ENCODE assay signal across 3 cellular contexts in the genomic region with DNA sequence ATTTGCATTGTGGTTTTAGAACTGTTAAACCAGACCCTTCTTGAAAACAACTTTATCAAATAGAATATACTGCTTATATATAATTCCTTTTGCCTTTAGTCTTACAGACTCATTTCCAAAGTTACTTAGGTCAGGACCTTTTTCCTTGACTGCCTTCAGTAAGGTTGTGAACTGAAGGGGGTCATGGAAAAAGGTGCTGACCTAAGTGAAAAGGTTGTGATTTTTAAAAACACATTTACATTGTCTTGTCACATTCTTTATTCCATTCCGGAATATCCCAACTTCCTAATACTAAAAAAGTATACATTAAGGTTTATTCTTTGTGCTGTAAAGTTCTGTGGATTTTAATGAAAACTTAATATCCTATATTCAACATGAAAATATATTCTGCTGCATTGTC.
A peak's percentile ranks its signal among the peaks of the same experiment; 100 is the strongest.
TF ChIP-seq lines count a peak whose summit lies in the region.

No MANE protein-coding gene starts in this region.

TF ChIP-seq in HepG2, 621 proteins besides CTCF, POLR2A, EP300 and RAD21:
- TF ChIP-seq MAFF (IDR thresholded peaks at IDR 0.05; ENCODE audit: low read depth, low read length) (peak; percentile 63), MAFK (conservative IDR thresholded peaks at IDR 0.05 in 1 of 2, IDR thresholded peaks at IDR 0.05 in 1 of 2; ENCODE audit: low read length in 2 of 2) (peak; percentile 56 to 82), HHEX (CRISPR knock-in tag; IDR thresholded peaks at IDR 0.05) (no peak)
TF ChIP-seq in HepG2: peak in this region for 2.

TF ChIP-seq in A549, 52 proteins besides CTCF, POLR2A, EP300 and RAD21:
- TF ChIP-seq MAFK (IDR thresholded peaks at IDR 0.05; ENCODE audit: partially characterized antibody), result peak; percentile 29
- no peak for TF ChIP-seq CEBPB (IDR thresholded peaks at IDR 0.05)
- no peak for TF ChIP-seq HOXB13 (CRISPR knock-in tag; IDR thresholded peaks at IDR 0.05; ENCODE audit: low read depth)
- no peak for TF ChIP-seq RNF2 (IDR thresholded peaks at IDR 0.05; ENCODE audit: borderline replicate concordance, low read depth)

TF ChIP-seq in IMR-90, 13 proteins besides CTCF, POLR2A, EP300 and RAD21:
- TF ChIP-seq RFX5 (IDR thresholded peaks at IDR 0.05; ENCODE audit: low read depth, low read length) (no peak), NFE2L2 (IDR thresholded peaks at IDR 0.05; ENCODE audit: low read depth, low read length) (no peak), CEBPB (IDR thresholded peaks at IDR 0.05; ENCODE audit: low read depth, low read length) (no peak), SMC3 (IDR thresholded peaks at IDR 0.05; ENCODE audit: low read depth, low read length) (no peak), MAFK (IDR thresholded peaks at IDR 0.05; ENCODE audit: low read depth, low read length) (peak; percentile 64), MXI1 (IDR thresholded peaks at IDR 0.05; ENCODE audit: borderline replicate concordance, low read depth, low read length) (no peak), BHLHE40 (IDR thresholded peaks at IDR 0.05; ENCODE audit: low read depth, low read length) (no peak)
- TF ChIP-seq, protein P1, sequence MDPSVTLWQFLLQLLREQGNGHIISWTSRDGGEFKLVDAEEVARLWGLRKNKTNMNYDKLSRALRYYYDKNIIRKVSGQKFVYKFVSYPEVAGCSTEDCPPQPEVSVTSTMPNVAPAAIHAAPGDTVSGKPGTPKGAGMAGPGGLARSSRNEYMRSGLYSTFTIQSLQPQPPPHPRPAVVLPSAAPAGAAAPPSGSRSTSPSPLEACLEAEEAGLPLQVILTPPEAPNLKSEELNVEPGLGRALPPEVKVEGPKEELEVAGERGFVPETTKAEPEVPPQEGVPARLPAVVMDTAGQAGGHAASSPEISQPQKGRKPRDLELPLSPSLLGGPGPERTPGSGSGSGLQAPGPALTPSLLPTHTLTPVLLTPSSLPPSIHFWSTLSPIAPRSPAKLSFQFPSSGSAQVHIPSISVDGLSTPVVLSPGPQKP (IDR thresholded peaks at IDR 0.05; ENCODE audit: borderline replicate concordance, low read depth, low read length), result no peak
